ENCODE assay signal across 27 cellular contexts in genomic region chr2:858646-859045, GRCh38.
"Had no signal": no experiment of that assay in that cellular context is flagged by ENCODE, and none has a peak within 500 bp of the region (broad histone marks: within the 10 kb centered on the region; RNA-seq: fewer than 3 reads in every experiment).

No MANE protein-coding gene starts in this region.

- DNase-seq: activated CD4-positive, alpha-beta T cell treated with anti-CD3 and anti-CD28 coated beads, Interleukin-2, amount 10 ng/mL, durations not matched to agents 24 days and 14 days; activated CD4-positive, alpha-beta T cell treated with anti-CD3 and anti-CD28 coated beads, Interleukin-2, amount 50 U/mL, for 48 hours; activated CD8-positive, alpha-beta T cell treated with anti-CD3 and anti-CD28 coated beads, Interleukin-2, amount 10 ng/mL, durations not matched to agents 7 days and 5 days; activated gamma-delta T cell; activated naive CD4-positive, alpha-beta T cell treated with Interleukin-2 at 50 U/mL for 16 hours; activated naive CD8-positive, alpha-beta T cell treated with anti-CD3 and anti-CD28 coated beads, Interleukin-2, amount 10 ng/mL, durations not matched to agents 7 days and 5 days; activated T-cell treated with anti-CD3 and anti-CD28 coated beads, Interleukin-2, amount 50 U/mL, for 24 hours; amygdala; cerebellar nuclear complex; NCI-H1105 treated with DMSO at 0.1 percent for 48 hours; NCI-H1436; NCI-H1694; NCI-H1930; NCI-H2081 treated with DMSO at 0.1 percent for 48 hours; NCI-H345; NCI-H524 treated with DMSO at 0.1 percent for 48 hours; PC-3; Peyer's patch; RPMI8226; SIG-M5 had no signal

- H3K4me1 ChIP-seq: ascending aorta, breast epithelium, Peyer's patch had no signal

- H3K4me2 ChIP-seq: KMS-11 had no signal

- H3K4me3 ChIP-seq: ascending aorta, breast epithelium, Peyer's patch had no signal

- H3K36me3 Mint-ChIP-seq: activated naive CD4-positive, alpha-beta T cell treated with anti-CD3 and anti-CD28 coated beads, Interleukin-2, amount 50 U/mL, for 24 hours had no signal

- H3K27ac ChIP-seq: ascending aorta, breast epithelium, KMS-11, Peyer's patch had no signal

- H3K36me3 ChIP-seq: ascending aorta, breast epithelium, Peyer's patch had no signal

- H3K27me3 ChIP-seq: ascending aorta, breast epithelium, Peyer's patch had no signal

- H3K9ac ChIP-seq: KMS-11 had no signal

- H3K9me3 ChIP-seq: ascending aorta, breast epithelium, Peyer's patch had no signal

- H3K27me3 Mint-ChIP-seq: activated CD4-positive, alpha-beta T cell treated with anti-CD3 and anti-CD28 coated beads, Interleukin-2, amount 10 ng/mL, durations not matched to agents 24 days and 14 days; activated naive CD4-positive, alpha-beta T cell treated with anti-CD3 and anti-CD28 coated beads, Interleukin-2, amount 50 U/mL, for 24 hours; activated naive CD8-positive, alpha-beta T cell treated with anti-CD3 and anti-CD28 coated beads, Interleukin-2, amount 10 ng/mL, durations not matched to agents 7 days and 5 days; activated T-cell treated with anti-CD3 and anti-CD28 coated beads, Interleukin-2, amount 50 U/mL, for 24 hours had no signal

- H3K27ac Mint-ChIP-seq: activated CD4-positive, alpha-beta T cell treated with anti-CD3 and anti-CD28 coated beads, Interleukin-2, amount 10 ng/mL, durations not matched to agents 24 days and 14 days; activated CD8-positive, alpha-beta T cell treated with anti-CD3 and anti-CD28 coated beads, Interleukin-2, amount 10 ng/mL, durations not matched to agents 7 days and 5 days; activated naive CD4-positive, alpha-beta T cell treated with anti-CD3 and anti-CD28 coated beads, Interleukin-2, amount 50 U/mL, for 24 hours; activated naive CD8-positive, alpha-beta T cell treated with anti-CD3 and anti-CD28 coated beads, Interleukin-2, amount 10 ng/mL, durations not matched to agents 7 days and 5 days; activated T-cell treated with anti-CD3 and anti-CD28 coated beads, Interleukin-2, amount 50 U/mL, for 24 hours; activated T-helper 2 cell treated with anti-CD3 and anti-CD28 coated beads, Interferon-gamma antibody, Interleukin-2, Interleukin-4, amounts not matched to agents 10 μg/mL and 5 μg/mL and 100 μg/mL, durations not matched to agents 14 hours and 24 hours and 36 hours; T-helper 1 cell treated with Interleukin-12 subunit alpha and Interleukin-12 subunit beta and Interleukin-4 antibody, amounts not matched to agents 30 μg/mL and 1 μg/mL, for 36 hours; T-helper 2 cell treated with Interferon-gamma antibody and Interleukin-4, amounts not matched to agents 5 μg/mL and 100 μg/mL, for 36 hours had no signal

- H3K4me3 Mint-ChIP-seq: activated CD4-positive, alpha-beta T cell treated with anti-CD3 and anti-CD28 coated beads, Interleukin-2, amount 10 ng/mL, durations not matched to agents 24 days and 14 days; activated CD8-positive, alpha-beta T cell treated with anti-CD3 and anti-CD28 coated beads, Interleukin-2, amount 10 ng/mL, durations not matched to agents 7 days and 5 days; activated naive CD4-positive, alpha-beta T cell treated with anti-CD3 and anti-CD28 coated beads, Interleukin-2, amount 50 U/mL, for 24 hours; activated naive CD8-positive, alpha-beta T cell treated with anti-CD3 and anti-CD28 coated beads, Interleukin-2, amount 10 ng/mL, durations not matched to agents 7 days and 5 days; activated T-cell treated with anti-CD3 and anti-CD28 coated beads, Interleukin-2, amount 50 U/mL, for 24 hours; T-helper 1 cell treated with Interleukin-12 subunit alpha and Interleukin-12 subunit beta and Interleukin-4 antibody, amounts not matched to agents 30 μg/mL and 1 μg/mL, for 36 hours; T-helper 2 cell treated with Interferon-gamma antibody and Interleukin-4, amounts not matched to agents 5 μg/mL and 100 μg/mL, for 36 hours had no signal
